Comparison of ENCODE assay signal across 20 cellular contexts in the genomic region with DNA sequence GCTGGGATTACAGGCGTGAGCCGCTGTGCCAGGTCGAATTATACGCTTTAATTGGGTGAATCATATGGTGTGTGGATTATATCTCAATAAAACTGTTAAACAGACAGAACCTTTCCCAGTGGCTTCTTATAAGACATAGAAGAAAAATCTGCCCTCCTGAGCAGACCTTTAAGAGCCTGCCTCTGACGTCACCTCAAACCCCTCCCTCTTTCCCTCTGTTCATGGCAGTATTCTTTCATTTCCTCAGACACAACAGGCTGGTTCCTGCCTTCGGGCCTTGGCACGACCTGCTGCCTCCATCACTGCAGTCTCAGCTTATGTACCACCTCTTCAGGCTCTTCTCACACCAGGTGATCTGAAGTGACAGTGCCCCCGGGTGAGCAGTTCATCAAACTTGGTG.
"Had no signal": no experiment of that assay in that cellular context is flagged by ENCODE, and none has a peak within 500 bp of the region (broad histone marks: within the 10 kb centered on the region; RNA-seq: fewer than 3 reads in every experiment).

No MANE protein-coding gene starts in this region.

- H3K9me3 ChIP-seq: ovary, right atrium auricular region, tibial artery had no signal

- H3K36me3 ChIP-seq: heart right ventricle, neural progenitor cell, ovary, right atrium auricular region, tibial artery had no signal

- DNase-seq: dorsolateral prefrontal cortex; effector CD8-positive, alpha-beta T cell; foreskin melanocyte; heart right ventricle; hypothalamus; islet precursor cell; mammary epithelial cell; natural killer cell; nucleus accumbens; ovary; stimulated activated CD4-positive, alpha-beta T cell treated with anti-CD3 and anti-CD28 coated beads, Interleukin-4, amount 100 ng/mL, for 24 hours; tibial artery had no signal

- H3K4me3 ChIP-seq: coronary artery, dorsolateral prefrontal cortex, heart right ventricle, neural progenitor cell, ovary, right atrium auricular region, smooth muscle cell, tibial artery had no signal

- ATAC-seq: heart right ventricle; left lobe of liver; natural killer cell; stimulated activated memory B cell treated with anti-CD40 and anti-IgM and Interleukin-4, amounts not matched to agents 10 μg/mL and 1 μg/mL and 100 μg/mL, for 72 hours had no signal

- H3K4me3 Mint-ChIP-seq: mesothelial cell of epicardium; natural killer cell; neural progenitor cell; stimulated activated memory B cell treated with anti-CD40 and anti-IgM and Interleukin-4, amounts not matched to agents 10 μg/mL and 1 μg/mL and 100 μg/mL, for 72 hours; stimulated activated naive CD8-positive, alpha-beta T cell treated with anti-CD3 and anti-CD28 coated beads, Interleukin-15, Interleukin-2, amounts not matched to agents 100 ng/mL and 50 ng/mL, for 24 hours had no signal

- H3K27ac Mint-ChIP-seq: mesothelial cell of epicardium; natural killer cell; neural progenitor cell; stimulated activated memory B cell treated with anti-CD40 and anti-IgM and Interleukin-4, amounts not matched to agents 10 μg/mL and 1 μg/mL and 100 μg/mL, for 72 hours; stimulated activated naive CD8-positive, alpha-beta T cell treated with anti-CD3 and anti-CD28 coated beads, Interleukin-15, Interleukin-2, amounts not matched to agents 100 ng/mL and 50 ng/mL, for 24 hours had no signal

- H3K36me3 Mint-ChIP-seq: mesothelial cell of epicardium; natural killer cell; neural progenitor cell; stimulated activated memory B cell treated with anti-CD40 and anti-IgM and Interleukin-4, amounts not matched to agents 10 μg/mL and 1 μg/mL and 100 μg/mL, for 72 hours had no signal

- H3K4me2 ChIP-seq: neural progenitor cell, smooth muscle cell had no signal

- H3K4me1 Mint-ChIP-seq: mesothelial cell of epicardium had no signal

- H3K27ac ChIP-seq: coronary artery, dorsolateral prefrontal cortex, heart right ventricle, neural progenitor cell, ovary, right atrium auricular region, tibial artery had no signal

- H3K9ac ChIP-seq: neural progenitor cell had no signal

- H2AFZ ChIP-seq: neural progenitor cell had no signal

- H3K4me1 ChIP-seq: neural progenitor cell, right atrium auricular region, tibial artery had no signal

- H3K27me3 ChIP-seq: ovary, right atrium auricular region had no signal

- H3K9me3 Mint-ChIP-seq: natural killer cell; neural progenitor cell; stimulated activated memory B cell treated with anti-CD40 and anti-IgM and Interleukin-4, amounts not matched to agents 10 μg/mL and 1 μg/mL and 100 μg/mL, for 72 hours; stimulated activated naive CD8-positive, alpha-beta T cell treated with anti-CD3 and anti-CD28 coated beads, Interleukin-15, Interleukin-2, amounts not matched to agents 100 ng/mL and 50 ng/mL, for 24 hours had no signal
